8 cellular contexts compared by ENCODE assay signal in the genomic region with DNA sequence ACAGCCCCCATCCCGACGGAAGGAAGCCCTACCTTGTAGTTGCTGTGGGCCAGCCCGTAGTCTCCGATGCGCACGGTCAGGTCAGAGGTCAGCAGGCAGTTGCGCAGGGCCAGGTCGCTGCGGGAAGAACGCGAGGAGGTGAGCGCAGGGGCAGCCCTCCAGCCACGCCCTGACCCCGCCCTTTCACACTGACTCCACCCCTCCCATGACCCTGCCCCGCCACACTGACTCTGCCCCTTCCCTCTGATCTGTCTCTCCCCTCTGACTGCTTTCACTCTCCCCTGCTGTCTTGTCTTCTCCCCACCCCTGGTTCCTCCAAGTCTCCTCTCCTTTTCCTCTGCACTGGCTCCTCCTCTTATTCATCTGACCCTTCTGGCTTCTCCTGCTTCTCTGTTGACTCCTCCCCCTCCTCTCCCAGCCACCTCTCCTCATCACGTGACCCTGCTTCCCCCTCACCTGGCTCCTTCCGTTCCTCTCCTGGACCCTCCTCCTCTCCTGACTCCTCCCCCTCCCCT. TPM values are rescaled to one million over a fixed set of nuclear protein-coding genes. Genes with fewer than 3 reads are reported as not detected.
A peak's percentile ranks its signal among the peaks of the same experiment; 100 is the strongest.
DNase-seq lines count a peak whose midpoint lies in the region; ATAC-seq and TF ChIP-seq lines count a peak whose summit lies in the region.

No MANE protein-coding gene starts in this region.

- no peak overlapping the region for H2AFZ ChIP-seq in HCT116 (ENCODE audit: low read depth, low read length, poor library complexity, severe bottlenecking)

- H3K79me2 ChIP-seq in HCT116 (ENCODE audit: insufficient read depth, low read length): no peaks in the 10 kb centered on the region; the same call in 1 of the 2 replicates

- peaks cover 12 to 48% of the 10 kb centered on the region in 2 experiments for H3K4me1 ChIP-seq in HCT116 (ENCODE audit: control insufficient read depth in 1 of 2, insufficient read depth in 2 of 2, low read length in 2 of 2)

- DNase-seq in HCT116 (ENCODE audit: low read depth, low spot score) (no peak), NCI-H345 treated with DMSO at 0.1 percent for 48 hours (lab: John Stamatoyannopoulos, UW; ENCODE audit: unreplicated experiment) (peak; percentile 89), left ventricle myocardium superior (no peak), DMS114 treated with DMSO at 0.1 percent for 48 hours (lab: John Stamatoyannopoulos, UW; ENCODE audit: unreplicated experiment) (no peak), HK-2 (ENCODE audit: unreplicated experiment) (no peak), dorsolateral prefrontal cortex (no peak)
- DNase-seq in activated CD4-positive, alpha-beta T cell treated with anti-CD3 and anti-CD28 coated beads, Interleukin-2, amount 50 U/mL, for 1 hour: peak; percentile 56
- DNase-seq in stimulated activated CD4-positive, alpha-beta T cell treated with anti-CD3 and anti-CD28 coated beads, Interleukin-2, amount 100 ng/mL, for 24 hours: peak; percentile 52 to 67

- H3K9me3 ChIP-seq in HCT116 (ENCODE audit: control insufficient read depth in 1 of 2, insufficient read depth in 1 of 2, low read depth in 1 of 2, low read length in 2 of 2): no peaks in the 10 kb centered on the region

- CTCF ChIA-PET in HCT116 (lab: Charles Lee): interaction anchor here (1.0 to 1.5 kb wide), 7 partner anchors 9 to 189 kb away, joined by 4 to 32 read pairs (median 8); no protein-coding TSS in a partner anchor

- RAD21 ChIA-PET in HCT116 (lab: Charles Lee; ENCODE audit: low non-redundant PET in 1 of 2, low total read pairs in 2 of 2, uncharacterized antibody in 2 of 2, unreplicated experiment in 2 of 2): interaction anchor here (0.6 to 1.1 kb wide), 8 partner anchors 8 to 181 kb away, joined by 3 to 13 read pairs (median 5); partner anchors contain the start of genes RPL18 (in 1 of the 2) and SPHK2 (in 1 of the 2)

- TF ChIP-seq CTCF in HCT116 (IDR thresholded peaks at IDR 0.05 in 2 of 3, conservative IDR thresholded peaks at IDR 0.05 in 1 of 3; ENCODE audit: borderline replicate concordance in 1 of 3, insufficient read depth in 1 of 3, low read depth in 2 of 3, low read length in 2 of 3): no peak
- TF ChIP-seq CTCF in dorsolateral prefrontal cortex (IDR thresholded peaks at IDR 0.05 in 54 of 56, conservative IDR thresholded peaks at IDR 0.05 in 2 of 56; ENCODE audit: low read depth in 1 of 56, partially characterized antibody in 56 of 56): no peak

- TF ChIP-seq RAD21 in HCT116 (IDR thresholded peaks at IDR 0.05; ENCODE audit: low read depth): no peak

- intact Hi-C loops in HCT116 (cut with micrococcal nuclease) (loop anchor here (1.0 kb wide), 1 partner anchor 8 kb away; no protein-coding TSS in a partner anchor), left ventricle myocardium superior (cut with micrococcal nuclease) (loop anchor here (10.0 kb wide), 1 partner anchor 83 kb away; no protein-coding TSS in a partner anchor), dorsolateral prefrontal cortex (cut with DNase I) (no loop called here)

- peak; percentile 76 for ATAC-seq in HCT116
- ATAC-seq in left ventricle myocardium superior: peak; percentile 7

- peak overlapping the region; percentile 92 for H3K27ac ChIP-seq in HCT116 (ENCODE audit: low read depth, low read length)
- no peak overlapping the region for H3K27ac ChIP-seq in dorsolateral prefrontal cortex

- H3K4me2 ChIP-seq in HCT116 (ENCODE audit: low read length): peak overlapping the region; percentile 100

- peak overlapping the region; percentile 86 to 97 for H3K4me3 ChIP-seq in HCT116 (replicated peaks in 1 of 2; ENCODE audit: low read depth in 1 of 2, low read length in 2 of 2)
- peak overlapping the region in 3 of 59 donors; percentile 1 to 15 (median 3) for H3K4me3 ChIP-seq in dorsolateral prefrontal cortex

- H3K27me3 ChIP-seq in HCT116 (ENCODE audit: insufficient read depth, low read length) (no peaks in the 10 kb centered on the region), dorsolateral prefrontal cortex (peaks cover 0 to 11% (median 0%) of the 10 kb centered on the region in 45 donors)

- no peaks in the 10 kb centered on the region for H4K20me1 ChIP-seq in HCT116 (ENCODE audit: insufficient read depth)

- H3K9me2 ChIP-seq in HCT116 (ENCODE audit: insufficient read depth): no peaks in the 10 kb centered on the region

- POLR2A ChIA-PET in HCT116 (lab: Charles Lee): interaction anchor here (0.8 to 1.2 kb wide), 7 partner anchors 8 to 118 kb away, joined by 3 to 11 read pairs (median 5); partner anchors contain the start of genes RPL18 and SPHK2

- H3K9ac ChIP-seq in HCT116 (ENCODE audit: low read length): peak overlapping the region; percentile 93

- peak; percentile 32 for TF ChIP-seq POLR2A in HCT116 (IDR thresholded peaks at IDR 0.05; ENCODE audit: borderline replicate concordance, extremely low read depth, insufficient read depth, insufficient read length)

- no TSS peak for BruUV-seq in HCT116 (replicated peaks; lab: Mats Ljungman, UMichigan)

- H3K36me3 ChIP-seq in HCT116 (ENCODE audit: control insufficient read depth in 1 of 2, insufficient read depth in 2 of 2, low read length in 2 of 2): no peaks in the 10 kb centered on the region; a peak in 1 of 4 replicates

TF ChIP-seq in HCT116, 20 proteins besides CTCF, POLR2A, EP300 and RAD21:
- TF ChIP-seq EZH2phosphoT487 (IDR thresholded peaks at IDR 0.05; ENCODE audit: borderline replicate concordance) (no peak), SIN3A (IDR thresholded peaks at IDR 0.05; ENCODE audit: low read depth) (no peak), TCF7L2 (IDR thresholded peaks at IDR 0.05; ENCODE audit: borderline replicate concordance, extremely low read depth, insufficient read depth, insufficient read length) (peak; percentile 49), EZH2 (IDR thresholded peaks at IDR 0.05) (no peak), POLR2AphosphoS5 (IDR thresholded peaks at IDR 0.05; ENCODE audit: low read depth, low read length) (peak; percentile 80), EGR1 (IDR thresholded peaks at IDR 0.05; ENCODE audit: low read depth) (no peak), SP1 (IDR thresholded peaks at IDR 0.05; ENCODE audit: low read depth) (0 out of 2 replicates have a peak, but pooled peaks have one; percentile 8)

RNA-seq across cellular contexts. Expression of gene LMTK3, which starts 10.1 kb away (rescaled TPM):
- total RNA-seq in HCT116 (2021; ENCODE audit: unreplicated experiment): 19.9 TPM
- polyA plus RNA-seq in HCT116 (2012): 8.9 and 12.1 TPM in 2 replicates
- total RNA-seq in left ventricle myocardium superior: 1.4 TPM
- total RNA-seq in dorsolateral prefrontal cortex: 100 to 1,000 TPM in 62 of 120 experiments, 10 to 100 TPM in 58; 47.3 to 143 (median 101) TPM

RNA-seq across cellular contexts. Expression of gene CYTH2, which starts 32.3 kb away (rescaled TPM):
- total RNA-seq in HCT116 (2021; ENCODE audit: unreplicated experiment): 75.3 TPM
- 49.9 and 58.4 TPM in 2 replicates for polyA plus RNA-seq in HCT116 (2012)
- 33.4 TPM for total RNA-seq in left ventricle myocardium superior
- total RNA-seq in dorsolateral prefrontal cortex: 10 to 100 TPM; 40.0 to 85.5 (median 64.9) TPM

RNA-seq across cellular contexts. Expression of gene KCNJ14, which starts 46.1 kb away (rescaled TPM):
- 2.5 TPM for total RNA-seq in HCT116 (2021; ENCODE audit: unreplicated experiment)
- 1.1 and 1.6 TPM in 2 replicates for polyA plus RNA-seq in HCT116 (2012)
- 0.35 TPM for total RNA-seq in left ventricle myocardium superior
- total RNA-seq in dorsolateral prefrontal cortex: 1 to 10 TPM; 1.2 to 5.3 (median 2.1) TPM

RNA-seq across cellular contexts. Expression of gene SULT2B1, which starts 50.5 kb away (rescaled TPM):
- 4.8 TPM for total RNA-seq in HCT116 (2021; ENCODE audit: unreplicated experiment)
- 7.1 and 8.1 TPM in 2 replicates for polyA plus RNA-seq in HCT116 (2012)
- total RNA-seq in left ventricle myocardium superior: 0.35 TPM
- total RNA-seq in dorsolateral prefrontal cortex: 1 to 10 TPM in 61 of 120 experiments, under 1 TPM in 35, not detected in 24; 0.38 to 4.8 (median 1.2) TPM

RNA-seq across cellular contexts. Expression of gene GRWD1, which starts 55.7 kb away (rescaled TPM):
- total RNA-seq in HCT116 (2021; ENCODE audit: unreplicated experiment) (64.8 TPM), left ventricle myocardium superior (15.7 TPM), dorsolateral prefrontal cortex (10 to 100 TPM; 14.2 to 29.9 (median 20.2) TPM)
- 25.1 and 25.5 TPM in 2 replicates for polyA plus RNA-seq in HCT116 (2012)

Comparison
In these comparisons a context has a peak if more than half of its experiments do, and no peak if none do; other contexts are left out.
1. DNase-seq: peak in NCI-H345 treated with DMSO at 0.1 percent for 48 hours (single experiment), activated CD4-positive, alpha-beta T cell treated with anti-CD3 and anti-CD28 coated beads, Interleukin-2, amount 50 U/mL, for 1 hour (single experiment) and stimulated activated CD4-positive, alpha-beta T cell treated with anti-CD3 and anti-CD28 coated beads, Interleukin-2, amount 100 ng/mL, for 24 hours (2 of 2); none in HCT116 (single experiment), left ventricle myocardium superior (single experiment), DMS114 treated with DMSO at 0.1 percent for 48 hours (single experiment), HK-2 (single experiment) and dorsolateral prefrontal cortex (0 of 10).
2. intact Hi-C loops: an anchor here in HCT116 (1.0 kb wide) and left ventricle myocardium superior (10.0 kb wide); none called in dorsolateral prefrontal cortex.